ENCODE assay signal across 9 cellular contexts in genomic region chr2:110101911-110102774, GRCh38. TPM values are rescaled to one million over a fixed set of nuclear protein-coding genes. Genes with fewer than 3 reads are reported as not detected.
DNase-seq lines count a peak whose midpoint lies in the region; ATAC-seq and TF ChIP-seq lines count a peak whose summit lies in the region.
"Had no signal": no experiment of that assay in that cellular context is flagged by ENCODE, and none has a peak within 500 bp of the region (broad histone marks: within the 10 kb centered on the region; RNA-seq: fewer than 3 reads in every experiment).

No MANE protein-coding gene starts in this region.

- ATAC-seq in IMR-90 (ENCODE audit: low read depth) (no peak), body of pancreas (peak; percentile 12), GM21737 (IDR thresholded peaks at IDR 0.05; ENCODE audit: unreplicated experiment) (no peak)

- H3K9ac ChIP-seq in IMR-90 (ENCODE audit: low read depth, low read length): peak overlapping the region; percentile 61

- H2AFZ ChIP-seq in IMR-90 (replicated peaks; ENCODE audit: low read length, poor library complexity): peak overlapping the region; percentile 80

- H3K14ac ChIP-seq in IMR-90 (replicated peaks; ENCODE audit: low read depth, low read length): peak overlapping the region; percentile 99

- DNase-seq in IMR-90: peak; percentile 17
- DNase-seq in body of pancreas: peak in 1 of 4 donors; percentile 38
- DNase-seq in kidney tubule cell (ENCODE audit: low spot score): peak; percentile 98
- DNase-seq in SK-N-DZ (ENCODE audit: low spot score): no peak
- DNase-seq in midbrain (lab: John Stamatoyannopoulos, UW): no peak
- no peak for DNase-seq in DMS153 treated with DMSO at 0.1 percent for 48 hours (lab: John Stamatoyannopoulos, UW; ENCODE audit: unreplicated experiment)
- DNase-seq: activated T-cell treated with anti-CD3 and anti-CD28 coated beads for 4 hours had no signal

- TF ChIP-seq POLR2A in IMR-90 (IDR thresholded peaks at IDR 0.05; ENCODE audit: low read depth, low read length) (no peak), body of pancreas (IDR thresholded peaks at IDR 0.05) (no peak)

- H4K5ac ChIP-seq in IMR-90 (ENCODE audit: low read depth, low read length): peak overlapping the region; percentile 97

- peaks cover 42% of the 10 kb centered on the region for H3K9me1 ChIP-seq in IMR-90 (ENCODE audit: insufficient read depth, low read length)

- no TSS peak for BruUV-seq in IMR-90 (replicated peaks; lab: Mats Ljungman, UMichigan)

- H2BK120ac ChIP-seq in IMR-90 (ENCODE audit: low read depth, low read length): peak overlapping the region; percentile 100

- TF ChIP-seq RAD21 in IMR-90 (IDR thresholded peaks at IDR 0.05; ENCODE audit: low read length): no peak

- no peaks in the 10 kb centered on the region for H4K20me1 ChIP-seq in IMR-90 (ENCODE audit: insufficient read depth, low read length)

- peaks cover 31% of the 10 kb centered on the region for H3K4me1 ChIP-seq in IMR-90 (ENCODE audit: control insufficient read depth, insufficient read depth, low read length)
- H3K4me1 ChIP-seq in body of pancreas: peaks cover 56% of the 10 kb centered on the region

- peak overlapping the region; percentile 98 for H4K8ac ChIP-seq in IMR-90 (ENCODE audit: low read depth in 2 of 2, low read length in 2 of 2)

- peak overlapping the region; percentile 67 for H3K4me2 ChIP-seq in IMR-90 (ENCODE audit: low read depth, low read length)

- peak overlapping the region; percentile 94 for H3K23ac ChIP-seq in IMR-90 (ENCODE audit: low read depth, low read length)

- H2BK15ac ChIP-seq in IMR-90 (ENCODE audit: low read depth, low read length): peak overlapping the region; percentile 100

- WGBS in IMR-90 (ENCODE audit: extremely low coverage in 2 of 2, insufficient read length in 1 of 2), 2 experiments: 0% methylated on average over 1 of the region's 9 CpGs; no CpG with 5 or more reads in 1 of the 2 experiments
- WGBS in body of pancreas, 2 donors: 37 to 54% methylated on average over 9 of the region's 9 CpGs

- TF ChIP-seq CTCF in IMR-90 (conservative IDR thresholded peaks at IDR 0.05; ENCODE audit: low read depth, low read length) (no peak), body of pancreas (IDR thresholded peaks at IDR 0.05) (no peak)

- H2AK9ac ChIP-seq in IMR-90 (replicated peaks; ENCODE audit: low read depth, low read length, poor library complexity): peak overlapping the region; percentile 99

- CTCF ChIA-PET in IMR-90 (lab: Yijun Ruan, JAX): no interaction called here

- H3K9me3 ChIP-seq in IMR-90 (ENCODE audit: control insufficient read depth, insufficient read depth, low read length) (no peaks in the 10 kb centered on the region), body of pancreas (peaks cover 0 to 2% (median 0%) of the 10 kb centered on the region in 3 donors)

- peak overlapping the region; percentile 98 for H3K56ac ChIP-seq in IMR-90 (ENCODE audit: extremely low read depth, insufficient read depth, low read length)

- H3K4me3 ChIP-seq in IMR-90 (ENCODE audit: insufficient read depth, low read depth, low read length): no peak overlapping the region
- H3K4me3 ChIP-seq in body of pancreas: no peak overlapping the region

- peak overlapping the region; percentile 99 for H2AK5ac ChIP-seq in IMR-90 (ENCODE audit: low read depth, low read length)

- H3K79me1 ChIP-seq in IMR-90 (ENCODE audit: low read depth in 1 of 2, low read length in 2 of 2): peaks cover 0 to 4% of the 10 kb centered on the region in 2 experiments; a peak in 1 of 4 replicates

- peak overlapping the region; percentile 99 for H3K4ac ChIP-seq in IMR-90 (ENCODE audit: low read depth, low read length)

- peak overlapping the region; percentile 99 for H2BK5ac ChIP-seq in IMR-90 (ENCODE audit: low read depth, low read length, poor library complexity, severe bottlenecking)

- H3K27me3 ChIP-seq in IMR-90 (ENCODE audit: control insufficient read depth, insufficient read depth, low read length): no peaks in the 10 kb centered on the region
- H3K27me3 ChIP-seq in body of pancreas: no peaks in the 10 kb centered on the region

- dilution Hi-C loops in IMR-90 (cut with HindIII; ENCODE audit: low sequenced_read_pairs, unreplicated experiment): no loop called here

- in situ Hi-C loops in IMR-90 (cut with MboI; ENCODE audit: low sequenced_read_pairs): no loop called here

- peak overlapping the region; percentile 96 for H2BK20ac ChIP-seq in IMR-90 (ENCODE audit: low read depth, low read length)

- POLR2A ChIA-PET in IMR-90 (lab: Charles Lee; ENCODE audit: unreplicated experiment): no interaction called here

- H3K27ac ChIP-seq in IMR-90 (ENCODE audit: insufficient read depth, low read length) (peak overlapping the region; percentile 94), body of pancreas (peak overlapping the region; percentile 48 to 88 (median 81)), temporal lobe (ENCODE audit: low read depth, low read length) (peak overlapping the region; percentile 11)

- H4K91ac ChIP-seq in IMR-90 (ENCODE audit: insufficient read depth, low read depth, low read length): peak overlapping the region; percentile 99

- H3K18ac ChIP-seq in IMR-90 (ENCODE audit: low read depth, low read length): peak overlapping the region; percentile 92

- intact Hi-C loops in IMR-90 (cut with micrococcal nuclease): no loop called here
- intact Hi-C loops in body of pancreas (cut with DNase I): no loop called here

- H3K36me3 ChIP-seq in IMR-90 (ENCODE audit: control insufficient read depth, insufficient read depth, low read length) (no peaks in the 10 kb centered on the region), body of pancreas (replicated peaks in 1 of 2; ENCODE audit: insufficient read depth in 1 of 2, low read depth in 2 of 2) (no peaks in the 10 kb centered on the region)

TF ChIP-seq in IMR-90, 13 proteins besides CTCF, POLR2A, EP300 and RAD21:
- TF ChIP-seq FOS (IDR thresholded peaks at IDR 0.05; ENCODE audit: low read depth, low read length) (no peak), MAFK (IDR thresholded peaks at IDR 0.05; ENCODE audit: low read depth, low read length) (no peak), RFX5 (IDR thresholded peaks at IDR 0.05; ENCODE audit: low read depth, low read length) (no peak), CEBPB (IDR thresholded peaks at IDR 0.05; ENCODE audit: low read depth, low read length) (no peak), USF2 (IDR thresholded peaks at IDR 0.05; ENCODE audit: low read depth, low read length) (no peak), MXI1 (IDR thresholded peaks at IDR 0.05; ENCODE audit: borderline replicate concordance, low read depth, low read length) (no peak), NFE2L2 (IDR thresholded peaks at IDR 0.05; ENCODE audit: low read depth, low read length) (no peak), CHD1 (IDR thresholded peaks at IDR 0.05; ENCODE audit: low read depth, low read length) (no peak)
- TF ChIP-seq, protein P1, sequence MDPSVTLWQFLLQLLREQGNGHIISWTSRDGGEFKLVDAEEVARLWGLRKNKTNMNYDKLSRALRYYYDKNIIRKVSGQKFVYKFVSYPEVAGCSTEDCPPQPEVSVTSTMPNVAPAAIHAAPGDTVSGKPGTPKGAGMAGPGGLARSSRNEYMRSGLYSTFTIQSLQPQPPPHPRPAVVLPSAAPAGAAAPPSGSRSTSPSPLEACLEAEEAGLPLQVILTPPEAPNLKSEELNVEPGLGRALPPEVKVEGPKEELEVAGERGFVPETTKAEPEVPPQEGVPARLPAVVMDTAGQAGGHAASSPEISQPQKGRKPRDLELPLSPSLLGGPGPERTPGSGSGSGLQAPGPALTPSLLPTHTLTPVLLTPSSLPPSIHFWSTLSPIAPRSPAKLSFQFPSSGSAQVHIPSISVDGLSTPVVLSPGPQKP (IDR thresholded peaks at IDR 0.05; ENCODE audit: borderline replicate concordance, low read depth, low read length): no peak

RNA-seq across cellular contexts. Expression of gene MALL, which starts 13.5 kb away (rescaled TPM):
- total RNA-seq in IMR-90 (2012; rRNA removed) (1.6 and 2.2 TPM in 2 replicates), body of pancreas (10 to 100 TPM in 1 of 2 donors, 1 to 10 TPM in 1; 6.6 to 10.4 TPM), temporal lobe (1.5 TPM)
- polyA plus RNA-seq in IMR-90 (2012; rRNA removed): 1.2 and 1.6 TPM in 2 replicates
- 1.0 and 1.4 TPM in 2 replicates for polyA plus RNA-seq in IMR-90 (2012; cell fraction: cytosol; rRNA removed)
- polyA plus RNA-seq in IMR-90 (2012; cell fraction: nucleus; rRNA removed; ENCODE audit: low replicate concordance): 0.37 and 0.46 TPM in 2 replicates
- polyA plus RNA-seq in SK-N-DZ (2014; cell fraction: cytosol; rRNA removed): not detected in 2 replicates
- polyA plus RNA-seq in SK-N-DZ (2014; cell fraction: nucleus; rRNA removed): 0.15 TPM in 1 of 2 replicates, not detected in the other

Comparison
In these comparisons a context has a peak if more than half of its experiments do, and no peak if none do; other contexts are left out.
1. DNase-seq: peak in IMR-90 (single experiment) and kidney tubule cell (single experiment); none in SK-N-DZ (single experiment), midbrain (single experiment) and DMS153 treated with DMSO at 0.1 percent for 48 hours (single experiment).
2. H3K27ac ChIP-seq: peak in every context shown above with its lines; median percentile 94 in IMR-90; 81 in body of pancreas; 11 in temporal lobe.